In the genomic region with DNA sequence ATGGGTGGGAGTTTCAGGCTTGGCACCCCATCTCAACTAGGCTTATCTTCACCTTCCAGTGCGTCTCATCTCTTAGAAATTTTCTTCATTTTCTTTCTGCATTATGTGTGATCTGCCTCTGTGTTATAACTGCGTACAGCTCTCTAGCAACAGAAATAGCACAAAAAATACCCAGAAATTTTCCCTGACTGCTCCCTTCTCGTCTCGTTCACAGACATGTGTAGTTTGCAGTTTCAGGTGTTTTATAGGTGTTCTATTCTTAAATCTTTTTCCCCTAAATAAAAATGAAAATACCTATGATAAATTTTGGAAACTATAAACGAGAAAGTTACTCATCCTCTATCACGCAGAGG, we compare ENCODE assay signal across 1 cellular context.
TF ChIP-seq lines count a peak whose summit lies in the region.

No MANE protein-coding gene starts in this region.

TF ChIP-seq in HepG2, 621 proteins besides CTCF, POLR2A, EP300 and RAD21 (continued from another document):
- TF ChIP-seq, protein P1, sequence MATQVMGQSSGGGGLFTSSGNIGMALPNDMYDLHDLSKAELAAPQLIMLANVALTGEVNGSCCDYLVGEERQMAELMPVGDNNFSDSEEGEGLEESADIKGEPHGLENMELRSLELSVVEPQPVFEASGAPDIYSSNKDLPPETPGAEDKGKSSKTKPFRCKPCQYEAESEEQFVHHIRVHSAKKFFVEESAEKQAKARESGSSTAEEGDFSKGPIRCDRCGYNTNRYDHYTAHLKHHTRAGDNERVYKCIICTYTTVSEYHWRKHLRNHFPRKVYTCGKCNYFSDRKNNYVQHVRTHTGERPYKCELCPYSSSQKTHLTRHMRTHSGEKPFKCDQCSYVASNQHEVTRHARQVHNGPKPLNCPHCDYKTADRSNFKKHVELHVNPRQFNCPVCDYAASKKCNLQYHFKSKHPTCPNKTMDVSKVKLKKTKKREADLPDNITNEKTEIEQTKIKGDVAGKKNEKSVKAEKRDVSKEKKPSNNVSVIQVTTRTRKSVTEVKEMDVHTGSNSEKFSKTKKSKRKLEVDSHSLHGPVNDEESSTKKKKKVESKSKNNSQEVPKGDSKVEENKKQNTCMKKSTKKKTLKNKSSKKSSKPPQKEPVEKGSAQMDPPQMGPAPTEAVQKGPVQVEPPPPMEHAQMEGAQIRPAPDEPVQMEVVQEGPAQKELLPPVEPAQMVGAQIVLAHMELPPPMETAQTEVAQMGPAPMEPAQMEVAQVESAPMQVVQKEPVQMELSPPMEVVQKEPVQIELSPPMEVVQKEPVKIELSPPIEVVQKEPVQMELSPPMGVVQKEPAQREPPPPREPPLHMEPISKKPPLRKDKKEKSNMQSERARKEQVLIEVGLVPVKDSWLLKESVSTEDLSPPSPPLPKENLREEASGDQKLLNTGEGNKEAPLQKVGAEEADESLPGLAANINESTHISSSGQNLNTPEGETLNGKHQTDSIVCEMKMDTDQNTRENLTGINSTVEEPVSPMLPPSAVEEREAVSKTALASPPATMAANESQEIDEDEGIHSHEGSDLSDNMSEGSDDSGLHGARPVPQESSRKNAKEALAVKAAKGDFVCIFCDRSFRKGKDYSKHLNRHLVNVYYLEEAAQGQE (IDR thresholded peaks at IDR 0.05; ENCODE audit: borderline replicate concordance in 1 of 2, low read depth in 1 of 2, low read length in 2 of 2): no peak
- no peak for TF ChIP-seq ZNF326 (CRISPR knock-in tag; IDR thresholded peaks at IDR 0.05; ENCODE audit: borderline replicate concordance)
- no peak for TF ChIP-seq TAF1 (CRISPR knock-in tag; IDR thresholded peaks at IDR 0.05)
- TF ChIP-seq ADNP (CRISPR knock-in tag; IDR thresholded peaks at IDR 0.05): no peak
- no peak for TF ChIP-seq ZNF180 (CRISPR knock-in tag; IDR thresholded peaks at IDR 0.05; ENCODE audit: borderline replicate concordance, low read depth)
- no peak for TF ChIP-seq DMAP1 (CRISPR knock-in tag; IDR thresholded peaks at IDR 0.05)
- TF ChIP-seq YEATS4 (CRISPR knock-in tag; IDR thresholded peaks at IDR 0.05; ENCODE audit: borderline replicate concordance): no peak
- TF ChIP-seq, protein P2, sequence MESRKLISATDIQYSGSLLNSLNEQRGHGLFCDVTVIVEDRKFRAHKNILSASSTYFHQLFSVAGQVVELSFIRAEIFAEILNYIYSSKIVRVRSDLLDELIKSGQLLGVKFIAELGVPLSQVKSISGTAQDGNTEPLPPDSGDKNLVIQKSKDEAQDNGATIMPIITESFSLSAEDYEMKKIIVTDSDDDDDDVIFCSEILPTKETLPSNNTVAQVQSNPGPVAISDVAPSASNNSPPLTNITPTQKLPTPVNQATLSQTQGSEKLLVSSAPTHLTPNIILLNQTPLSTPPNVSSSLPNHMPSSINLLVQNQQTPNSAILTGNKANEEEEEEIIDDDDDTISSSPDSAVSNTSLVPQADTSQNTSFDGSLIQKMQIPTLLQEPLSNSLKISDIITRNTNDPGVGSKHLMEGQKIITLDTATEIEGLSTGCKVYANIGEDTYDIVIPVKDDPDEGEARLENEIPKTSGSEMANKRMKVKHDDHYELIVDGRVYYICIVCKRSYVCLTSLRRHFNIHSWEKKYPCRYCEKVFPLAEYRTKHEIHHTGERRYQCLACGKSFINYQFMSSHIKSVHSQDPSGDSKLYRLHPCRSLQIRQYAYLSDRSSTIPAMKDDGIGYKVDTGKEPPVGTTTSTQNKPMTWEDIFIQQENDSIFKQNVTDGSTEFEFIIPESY (CRISPR knock-in tag; IDR thresholded peaks at IDR 0.05): no peak
- TF ChIP-seq SATB2 (CRISPR knock-in tag; IDR thresholded peaks at IDR 0.05): no peak
